19 cellular contexts compared by ENCODE assay signal in the genomic region with DNA sequence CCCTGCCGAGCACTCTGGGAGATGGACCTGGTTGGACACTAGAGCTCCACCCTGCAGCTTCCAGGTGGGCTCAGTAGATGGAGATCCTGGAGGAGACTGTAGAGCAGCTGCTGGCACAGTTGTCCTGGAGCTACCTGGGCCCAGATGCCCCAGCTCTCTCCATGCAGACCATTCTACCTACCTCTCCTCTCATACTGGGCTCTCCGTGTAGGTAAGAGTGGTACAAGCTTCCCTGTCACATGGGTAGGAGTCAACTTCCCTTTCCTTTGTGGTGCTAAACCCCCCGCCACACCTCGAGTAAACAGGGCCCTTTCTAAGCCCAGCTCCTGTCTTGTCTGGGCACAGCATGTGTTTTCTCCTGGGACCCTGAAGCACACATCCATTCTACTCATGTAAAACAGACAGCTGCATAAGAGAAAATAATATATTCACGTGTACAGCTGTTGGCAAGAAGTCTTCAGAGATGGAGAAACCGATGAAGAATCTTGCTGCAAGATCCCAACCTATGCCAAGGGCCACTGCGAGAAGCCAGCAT.
"Had no signal": no experiment of that assay in that cellular context is flagged by ENCODE, and none has a peak within 500 bp of the region (broad histone marks: within the 10 kb centered on the region; RNA-seq: fewer than 3 reads in every experiment).

No MANE protein-coding gene starts in this region.

- H3K4me1 ChIP-seq: body of pancreas had no signal

- H3K9me3 Mint-ChIP-seq: natural killer cell had no signal

- H3K27ac ChIP-seq: body of pancreas, coronary artery, esophagus squamous epithelium, left lung, suprapubic skin had no signal

- H3K4me3 Mint-ChIP-seq: activated CD4-positive, alpha-beta T cell treated with anti-CD3 and anti-CD28 coated beads, Interleukin-2, amount 10 ng/mL, durations not matched to agents 24 days and 14 days; activated naive CD8-positive, alpha-beta T cell treated with anti-CD3 and anti-CD28 coated beads for 36 hours; activated T-helper 1 cell treated with anti-CD3 and anti-CD28 coated beads, Interleukin-12 subunit alpha, Interleukin-12 subunit beta, Interleukin-2, Interleukin-4 antibody, amounts not matched to agents 30 ng/mL and 10 ng/mL and 1 ng/mL, durations not matched to agents 14 hours and 24 hours and 36 hours; natural killer cell; WTC11 had no signal

- DNase-seq: activated CD4-positive, alpha-beta T cell treated with anti-CD3 and anti-CD28 coated beads, Interleukin-2, amount 10 ng/mL, durations not matched to agents 24 days and 14 days; amygdala; body of pancreas; caudate nucleus; esophagus squamous epithelium; hippocampal formation; kidney; left lung; natural killer cell; retina; stimulated activated CD4-positive, alpha-beta T cell treated with anti-CD3 and anti-CD28 coated beads, Interleukin-2, amount 100 ng/mL, for 48 hours; stimulated activated naive CD4-positive, alpha-beta T cell treated with Interleukin-2 at 50 U/mL for 16 hours; T-helper 2 cell; trophoblast cell had no signal

- H3K4me1 Mint-ChIP-seq: WTC11 had no signal

- H3K27me3 ChIP-seq: body of pancreas, left lung had no signal

- H3K4me3 ChIP-seq: body of pancreas, coronary artery, esophagus squamous epithelium, left lung, suprapubic skin had no signal

- ATAC-seq: body of pancreas, left lung, natural killer cell, WTC11 had no signal

- H3K36me3 ChIP-seq: esophagus squamous epithelium, left lung, suprapubic skin had no signal

- H3K9me3 ChIP-seq: body of pancreas, esophagus squamous epithelium, suprapubic skin had no signal

- H3K27ac Mint-ChIP-seq: activated CD4-positive, alpha-beta T cell treated with anti-CD3 and anti-CD28 coated beads, Interleukin-2, amount 10 ng/mL, durations not matched to agents 24 days and 14 days; activated naive CD8-positive, alpha-beta T cell treated with anti-CD3 and anti-CD28 coated beads for 36 hours; activated T-helper 1 cell treated with anti-CD3 and anti-CD28 coated beads, Interleukin-12 subunit alpha, Interleukin-12 subunit beta, Interleukin-2, Interleukin-4 antibody, amounts not matched to agents 30 ng/mL and 10 ng/mL and 1 ng/mL, durations not matched to agents 14 hours and 24 hours and 36 hours; natural killer cell; WTC11 had no signal

- H3K36me3 Mint-ChIP-seq: natural killer cell had no signal
